In the genomic region with DNA sequence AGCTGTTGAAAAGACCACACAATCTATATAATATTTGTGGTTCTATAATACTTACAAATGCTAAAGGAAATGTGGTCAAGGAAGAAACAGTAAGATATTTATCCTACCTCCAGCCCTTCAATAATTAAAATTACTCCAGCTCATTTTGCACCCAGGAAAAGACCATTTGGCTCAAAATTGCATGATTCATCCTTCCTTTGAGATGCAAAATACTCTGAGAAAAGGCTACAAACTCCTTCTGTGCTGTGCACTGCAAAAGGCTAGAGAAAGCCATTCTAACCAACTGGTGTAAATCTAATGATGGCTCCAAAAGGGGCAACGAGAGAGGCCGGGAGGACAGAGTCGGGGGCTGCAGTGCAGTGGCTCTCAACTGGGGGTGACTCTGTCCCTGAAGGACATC, we compare ENCODE assay signal across 19 cellular contexts. TPM values are rescaled to one million over a fixed set of nuclear protein-coding genes. Genes with fewer than 3 reads are reported as not detected.
DNase-seq lines count a peak whose midpoint lies in the region; ATAC-seq and TF ChIP-seq lines count a peak whose summit lies in the region.
"Had no signal": no experiment of that assay in that cellular context is flagged by ENCODE, and none has a peak within 500 bp of the region (broad histone marks: within the 10 kb centered on the region; RNA-seq: fewer than 3 reads in every experiment).

No MANE protein-coding gene starts in this region.

- ATAC-seq in GM21528 (IDR thresholded peaks at IDR 0.05; ENCODE audit: low FRiP score, unreplicated experiment) (no peak), HG02610 (IDR thresholded peaks at IDR 0.05; ENCODE audit: unreplicated experiment) (no peak)
- ATAC-seq: PC-3 had no signal

- H4K20me1 ChIP-seq in H9 (ENCODE audit: control insufficient read depth, insufficient read depth, insufficient read length) = no peaks in the 10 kb centered on the region

- H3K9ac ChIP-seq in H9 (ENCODE audit: extremely low read depth, insufficient read length, low read length) = no peak overlapping the region
- H3K9ac ChIP-seq in mesendoderm (ENCODE audit: low read length) = no peak overlapping the region
- H3K9ac ChIP-seq: KMS-11 had no signal

- TF ChIP-seq CTCF in H9 (conservative IDR thresholded peaks at IDR 0.05) (no peak), GM20000 (IDR thresholded peaks at IDR 0.05; ENCODE audit: extremely low read depth, missing control alignments) (no peak)

- WGBS in H9 (ENCODE audit: extremely low coverage, insufficient read length, low lambda C conversion rate) = no CpG with 5 or more reads among the region's 3 CpGs
- no CpG with 5 or more reads among the region's 3 CpGs for WGBS in mesendoderm (ENCODE audit: extremely low coverage, insufficient coverage, low lambda C conversion rate)

- no peaks in the 10 kb centered on the region for H3K27me3 Mint-ChIP-seq in H9 (ENCODE audit: low read depth)
- H3K27me3 Mint-ChIP-seq: CD4-positive, alpha-beta memory T cell had no signal

- H3K79me1 ChIP-seq in H9 (ENCODE audit: insufficient read depth, low read depth, low read length, poor library complexity, severe bottlenecking) (peaks cover 10% of the 10 kb centered on the region), mesendoderm (ENCODE audit: low read length) (peaks cover 27% of the 10 kb centered on the region)

- H3K14ac ChIP-seq in H9 (ENCODE audit: insufficient read depth, low read length) = no peak overlapping the region

- H3K36me3 ChIP-seq in mesendoderm (ENCODE audit: control insufficient read depth, insufficient read depth, low read length) = no peaks in the 10 kb centered on the region
- H3K36me3 ChIP-seq: BE2C had no signal

- DNase-seq in AG08395 (ENCODE audit: low spot score) = peak; percentile 32
- DNase-seq in H9 = no peak
- peak; percentile 60 for DNase-seq in astrocyte of the hippocampus (ENCODE audit: low read depth, low spot score)
- DNase-seq in mesendoderm = no peak
- DNase-seq in GM20000 (ENCODE audit: low spot score) = no peak
- DNase-seq: ACHN; BE2C; CD4-positive, alpha-beta memory T cell; DMS79 treated with DMSO at 0.1 percent for 48 hours; GDM1; NCI-H1092 treated with DMSO at 0.1 percent for 48 hours; NCI-H1694 treated with DMSO at 0.1 percent for 48 hours; NCI-H69; PC-3 had no signal

- no peak overlapping the region for H3K4me3 ChIP-seq in mesendoderm (ENCODE audit: low read length)
- H3K4me3 ChIP-seq: SK-N-MC had no signal

- H3K4me1 ChIP-seq in H9 (ENCODE audit: insufficient read depth, low read length) (peaks cover 26% of the 10 kb centered on the region), mesendoderm (ENCODE audit: control insufficient read depth, low read depth, low read length) (peaks cover 11% of the 10 kb centered on the region)

- H2BK12ac ChIP-seq in H9 (ENCODE audit: insufficient read length, low read depth, low read length) = no peak overlapping the region

- H3K27me3 ChIP-seq in H9 (ENCODE audit: insufficient read depth, low read length) (no peaks in the 10 kb centered on the region), mesendoderm (ENCODE audit: insufficient read depth, low read length, poor library complexity) (no peaks in the 10 kb centered on the region)
- H3K27me3 ChIP-seq: BE2C had no signal

- H2AK5ac ChIP-seq in H9 (ENCODE audit: insufficient read length, low read length) (no peak overlapping the region), mesendoderm (ENCODE audit: low read length) (no peak overlapping the region)

- H3K27ac Mint-ChIP-seq in H9 = peak overlapping the region in 2 of 3 experiments; percentile 46 to 76; a peak in 2 of 7 replicates

- no peaks in the 10 kb centered on the region for H3K9me3 ChIP-seq in H9 (ENCODE audit: control insufficient read depth, low read depth, low read length)
- H3K9me3 ChIP-seq: BE2C had no signal

- no peak overlapping the region for H2AFZ ChIP-seq in H9 (ENCODE audit: low read length)

- no peaks in the 10 kb centered on the region; a peak in 1 of 5 replicates for H3K9me3 Mint-ChIP-seq in H9
- H3K9me3 Mint-ChIP-seq: CD4-positive, alpha-beta memory T cell had no signal

- H2BK15ac ChIP-seq in H9 (ENCODE audit: low read depth, low read length) (no peak overlapping the region), mesendoderm (replicated peaks; ENCODE audit: low read depth) (no peak overlapping the region)

- no peak overlapping the region for H2BK120ac ChIP-seq in H9 (ENCODE audit: low read depth, low read length, poor library complexity, severe bottlenecking)
- H2BK120ac ChIP-seq in mesendoderm (ENCODE audit: low read depth, low read length) = no peak overlapping the region

- H3K4me1 Mint-ChIP-seq in H9 = peaks cover 51 to 57% of the 10 kb centered on the region in 2 experiments

- H3K4me2 ChIP-seq in H9 (ENCODE audit: insufficient read depth, insufficient read length, low read length) (peak overlapping the region; percentile 37), mesendoderm (ENCODE audit: low read length) (no peak overlapping the region)
- H3K4me2 ChIP-seq: KMS-11 had no signal

- H3K23ac ChIP-seq in H9 (ENCODE audit: insufficient read length, low read depth, low read length) (no peak overlapping the region), mesendoderm (ENCODE audit: low read length) (peak overlapping the region; percentile 20)

- no peak overlapping the region for H3T11ph ChIP-seq in H9 (ENCODE audit: low read length)

- H3K27ac ChIP-seq in H9 (ENCODE audit: insufficient read length, low read depth, low read length) = no peak overlapping the region
- no peak overlapping the region for H3K27ac ChIP-seq in mesendoderm (ENCODE audit: low read depth, low read length)
- H3K27ac ChIP-seq: HL-60, KMS-11, SK-N-MC had no signal

- H3K79me2 ChIP-seq in H9 (ENCODE audit: insufficient read depth, low read length) = peaks cover 61% of the 10 kb centered on the region; the same call in 1 of the 2 replicates
- peaks cover 70% of the 10 kb centered on the region for H3K79me2 ChIP-seq in mesendoderm (ENCODE audit: control insufficient read depth, insufficient read depth, low read length)

- H3K36me3 Mint-ChIP-seq in H9 (ENCODE audit: insufficient read depth in 1 of 3, low read depth in 3 of 3) = peaks cover 0 to 8% (median 0%) of the 10 kb centered on the region in 3 experiments; a peak in 3 of 7 replicates
- H3K36me3 Mint-ChIP-seq: CD4-positive, alpha-beta memory T cell had no signal

- no peak overlapping the region for H2BK20ac ChIP-seq in H9 (ENCODE audit: low read depth, low read length, poor library complexity, severe bottlenecking)

- H4K8ac ChIP-seq in H9 (replicated peaks; ENCODE audit: insufficient read length, low read depth, low read length) (no peak overlapping the region), mesendoderm (ENCODE audit: low read depth, low read length) (no peak overlapping the region)

- H2BK5ac ChIP-seq in H9 (ENCODE audit: insufficient read length, low read length) (no peak overlapping the region), mesendoderm (ENCODE audit: low read length) (no peak overlapping the region)

- H3K4me3 Mint-ChIP-seq in H9 = no peak overlapping the region
- H3K4me3 Mint-ChIP-seq: CD4-positive, alpha-beta memory T cell had no signal

- no peaks in the 10 kb centered on the region for H3K23me2 ChIP-seq in H9 (ENCODE audit: insufficient read length, low read depth, low read length, poor library complexity, severe bottlenecking)

- H3K18ac ChIP-seq in H9 (ENCODE audit: insufficient read length, low read depth, low read length) = no peak overlapping the region
- no peak overlapping the region for H3K18ac ChIP-seq in mesendoderm (ENCODE audit: low read length)

- no peak overlapping the region for H4K91ac ChIP-seq in H9 (ENCODE audit: insufficient read length, low read depth, low read length)

- H3K56ac ChIP-seq in H9 (ENCODE audit: insufficient read length, low read depth, low read length) (no peak overlapping the region), mesendoderm (ENCODE audit: low read length) (no peak overlapping the region)

- H3K4ac ChIP-seq in H9 (ENCODE audit: low read depth, low read length) (no peak overlapping the region), mesendoderm (ENCODE audit: low read depth, low read length) (no peak overlapping the region)

- H4K5ac ChIP-seq in H9 (ENCODE audit: insufficient read length, low read depth, low read length) (no peak overlapping the region), mesendoderm (ENCODE audit: low read length) (no peak overlapping the region)

RNA-seq across cellular contexts. Expression of a gene that starts 32.7 kb away (rescaled TPM):
- 109 TPM in 2 replicates for total RNA-seq in H9 (2021)
- polyA plus RNA-seq in mesendoderm (2013, experiment 1 of 2) = 53.2 TPM
- polyA plus RNA-seq in mesendoderm (2013, experiment 2 of 2) = 51.9 TPM

Comparison
In these comparisons a context has a peak if more than half of its experiments do, and no peak if none do; other contexts are left out.
1. DNase-seq: peak in AG08395 (single experiment) and astrocyte of the hippocampus (single experiment); none in H9 (single experiment), mesendoderm (single experiment) and GM20000 (single experiment).